17 cellular contexts compared by ENCODE assay signal in the genomic region with DNA sequence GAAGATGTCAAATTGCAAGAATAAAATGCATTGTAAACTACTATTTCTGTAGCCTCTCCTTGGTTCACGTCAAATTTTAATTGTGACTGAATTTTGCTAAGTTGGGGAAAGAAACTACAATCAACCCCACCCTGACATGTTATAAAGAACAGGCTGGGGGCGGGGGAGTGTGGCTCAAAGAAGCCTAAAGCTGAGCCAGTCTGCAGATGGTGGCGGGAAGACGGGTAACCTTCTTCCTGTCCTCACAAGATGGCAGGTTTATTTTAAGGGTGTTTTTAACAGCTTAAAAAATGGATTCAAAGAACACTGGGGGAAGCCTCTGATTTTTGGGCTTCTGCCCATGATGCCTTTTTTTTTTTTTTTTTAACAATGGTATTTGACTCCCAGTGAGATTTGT.
DNase-seq lines count a peak whose midpoint lies in the region; ATAC-seq and TF ChIP-seq lines count a peak whose summit lies in the region.
"Had no signal": no experiment of that assay in that cellular context is flagged by ENCODE, and none has a peak within 500 bp of the region (broad histone marks: within the 10 kb centered on the region; RNA-seq: fewer than 3 reads in every experiment).

No MANE protein-coding gene starts in this region.

- no peak overlapping the region for H3K4me3 Mint-ChIP-seq in activated CD8-positive, alpha-beta T cell treated with anti-CD3 and anti-CD28 coated beads for 36 hours
- H3K4me3 Mint-ChIP-seq: natural killer cell; stimulated activated naive CD8-positive, alpha-beta T cell treated with anti-CD3 and anti-CD28 coated beads, Interleukin-15, Interleukin-2, amounts not matched to agents 100 ng/mL and 50 ng/mL, for 24 hours; T-helper 17 cell had no signal

- no peaks in the 10 kb centered on the region for H3K79me2 ChIP-seq in HCT116 (ENCODE audit: insufficient read depth, low read length)

- H3K4me1 ChIP-seq in HCT116 (ENCODE audit: control insufficient read depth in 1 of 2, insufficient read depth in 2 of 2, low read length in 2 of 2) = no peaks in the 10 kb centered on the region
- H3K4me1 ChIP-seq: prostate gland, upper lobe of right lung had no signal

- ATAC-seq in HCT116 = no peak
- peak; percentile 73 for ATAC-seq in activated CD8-positive, alpha-beta T cell treated with anti-CD3 and anti-CD28 coated beads for 36 hours
- ATAC-seq in GM19452 (IDR thresholded peaks at IDR 0.05; ENCODE audit: unreplicated experiment) = no peak
- ATAC-seq: T-helper 17 cell, upper lobe of right lung had no signal

- no peak for TF ChIP-seq POLR2A in HCT116 (IDR thresholded peaks at IDR 0.05; ENCODE audit: borderline replicate concordance, extremely low read depth, insufficient read depth, insufficient read length)

- no peaks in the 10 kb centered on the region for H4K20me1 ChIP-seq in HCT116 (ENCODE audit: insufficient read depth)

- no peak for TF ChIP-seq CTCF in HCT116 (IDR thresholded peaks at IDR 0.05 in 2 of 3, conservative IDR thresholded peaks at IDR 0.05 in 1 of 3; ENCODE audit: borderline replicate concordance in 1 of 3, insufficient read depth in 1 of 3, low read depth in 2 of 3, low read length in 2 of 3)
- TF ChIP-seq CTCF in activated CD8-positive, alpha-beta T cell treated with anti-CD3 and anti-CD28 coated beads for 36 hours (IDR thresholded peaks at IDR 0.05) = no peak

- H3K27ac Mint-ChIP-seq in activated CD8-positive, alpha-beta T cell treated with anti-CD3 and anti-CD28 coated beads for 36 hours = peak overlapping the region; percentile 73
- H3K27ac Mint-ChIP-seq: T-helper 17 cell had no signal

- no peak overlapping the region for H3K4me2 ChIP-seq in HCT116 (ENCODE audit: low read length)

- no peaks in the 10 kb centered on the region for H3K27me3 Mint-ChIP-seq in activated CD8-positive, alpha-beta T cell treated with anti-CD3 and anti-CD28 coated beads for 36 hours
- H3K27me3 Mint-ChIP-seq: stimulated activated naive CD8-positive, alpha-beta T cell treated with anti-CD3 and anti-CD28 coated beads, Interleukin-15, Interleukin-2, amounts not matched to agents 100 ng/mL and 50 ng/mL, for 24 hours had no signal

- no peaks in the 10 kb centered on the region for H3K27me3 ChIP-seq in HCT116 (ENCODE audit: insufficient read depth, low read length)
- H3K27me3 ChIP-seq: upper lobe of right lung had no signal

- H3K36me3 Mint-ChIP-seq in activated CD8-positive, alpha-beta T cell treated with anti-CD3 and anti-CD28 coated beads for 36 hours (ENCODE audit: low read depth) = no peaks in the 10 kb centered on the region
- H3K36me3 Mint-ChIP-seq: natural killer cell had no signal

- H3K9ac ChIP-seq in HCT116 (ENCODE audit: low read length) = no peak overlapping the region

- DNase-seq in activated CD8-positive, alpha-beta memory T cell treated with anti-CD3 and anti-CD28 coated beads, Interleukin-2, amount 50 U/mL, for 4 hours = peak; percentile 24
- no peak for DNase-seq in activated CD8-positive, alpha-beta memory T cell treated with anti-CD3 and anti-CD28 coated beads, Interleukin-2, amount 50 U/mL, for 48 hours
- DNase-seq in HCT116 (ENCODE audit: low read depth, low spot score) = no peak
- peak; percentile 48 for DNase-seq in activated CD8-positive, alpha-beta T cell treated with anti-CD3 and anti-CD28 coated beads for 36 hours
- DNase-seq in stimulated activated CD8-positive, alpha-beta memory T cell treated with anti-CD3 and anti-CD28 coated beads, Interleukin-4, amount 100 ng/mL, for 24 hours (ENCODE audit: low read depth) = peak; percentile 2
- no peak for DNase-seq in NCI-H446 (lab: John Stamatoyannopoulos, UW)
- no peak for DNase-seq in SKM-1 (lab: John Stamatoyannopoulos, UW; ENCODE audit: unreplicated experiment)
- DNase-seq: aorta, mammary epithelial cell, natural killer cell, NCI-H187, Right ventricle myocardium superior, T-helper 17 cell, upper lobe of right lung had no signal

- TF ChIP-seq RAD21 in HCT116 (IDR thresholded peaks at IDR 0.05; ENCODE audit: low read depth) = no peak

- POLR2A ChIA-PET in HCT116 (lab: Charles Lee) = interaction anchor here (1.0 kb wide), 1 partner anchor 16 kb away, joined by 3 read pairs; no protein-coding TSS in a partner anchor
- POLR2A ChIA-PET in activated CD8-positive, alpha-beta T cell treated with anti-CD3 and anti-CD28 coated beads for 36 hours (lab: Charles Lee) = interaction anchor here (0.8 to 1.7 kb wide), 5 partner anchors 11 to 36 kb away, joined by 3 to 6 read pairs (median 3); no protein-coding TSS in a partner anchor

- RAD21 ChIA-PET in HCT116 (lab: Charles Lee; ENCODE audit: low non-redundant PET in 1 of 2, low total read pairs in 2 of 2, uncharacterized antibody in 2 of 2, unreplicated experiment in 2 of 2) = no interaction called here

- H3K27ac ChIP-seq in HCT116 (ENCODE audit: low read depth, low read length) = no peak overlapping the region
- H3K27ac ChIP-seq: prostate gland, upper lobe of right lung had no signal

- no peaks in the 10 kb centered on the region for H3K9me3 Mint-ChIP-seq in activated CD8-positive, alpha-beta T cell treated with anti-CD3 and anti-CD28 coated beads for 36 hours
- H3K9me3 Mint-ChIP-seq: natural killer cell; stimulated activated naive CD8-positive, alpha-beta T cell treated with anti-CD3 and anti-CD28 coated beads, Interleukin-15, Interleukin-2, amounts not matched to agents 100 ng/mL and 50 ng/mL, for 24 hours had no signal

- H3K36me3 ChIP-seq in HCT116 (ENCODE audit: control insufficient read depth in 1 of 2, insufficient read depth in 2 of 2, low read length in 2 of 2) = no peaks in the 10 kb centered on the region
- H3K36me3 ChIP-seq: prostate gland, upper lobe of right lung had no signal

- no peaks in the 10 kb centered on the region for H3K9me2 ChIP-seq in HCT116 (ENCODE audit: insufficient read depth)

- no TSS peak for BruUV-seq in HCT116 (replicated peaks; lab: Mats Ljungman, UMichigan)

- intact Hi-C loops in HCT116 (cut with micrococcal nuclease) = no loop called here
- intact Hi-C loops in activated CD8-positive, alpha-beta T cell treated with anti-CD3 and anti-CD28 coated beads for 36 hours (cut with micrococcal nuclease) = no loop called here

- peak overlapping the region; percentile 7 for H2AFZ ChIP-seq in HCT116 (ENCODE audit: low read depth, low read length, poor library complexity, severe bottlenecking)

- H3K9me3 ChIP-seq in HCT116 (ENCODE audit: control insufficient read depth in 1 of 2, insufficient read depth in 1 of 2, low read depth in 1 of 2, low read length in 2 of 2) = no peaks in the 10 kb centered on the region
- H3K9me3 ChIP-seq: prostate gland, upper lobe of right lung had no signal

- no peak overlapping the region for H3K4me3 ChIP-seq in HCT116 (replicated peaks in 1 of 2; ENCODE audit: low read depth in 1 of 2, low read length in 2 of 2)
- H3K4me3 ChIP-seq: prostate gland, upper lobe of right lung had no signal

- peaks cover 15% of the 10 kb centered on the region for H3K4me1 Mint-ChIP-seq in activated CD8-positive, alpha-beta T cell treated with anti-CD3 and anti-CD28 coated beads for 36 hours (ENCODE audit: low read depth)

- CTCF ChIA-PET in HCT116 (lab: Charles Lee) = interaction anchor here (0.7 kb wide), 1 partner anchor 97 kb away, joined by 3 read pairs; no protein-coding TSS in a partner anchor
- CTCF ChIA-PET in activated CD8-positive, alpha-beta T cell treated with anti-CD3 and anti-CD28 coated beads for 36 hours (lab: Charles Lee) = interaction anchor here (0.7 to 1.6 kb wide), 4 partner anchors 47 to 96 kb away, joined by 3 to 7 read pairs (median 4); no protein-coding TSS in a partner anchor

TF ChIP-seq in HCT116, 20 proteins besides CTCF, POLR2A, EP300 and RAD21:
- TF ChIP-seq FOSL1 (IDR thresholded peaks at IDR 0.05; ENCODE audit: low read depth) = no peak
- no peak for TF ChIP-seq TCF7L2 (IDR thresholded peaks at IDR 0.05; ENCODE audit: borderline replicate concordance, extremely low read depth, insufficient read depth, insufficient read length)
- TF ChIP-seq ZFX (IDR thresholded peaks at IDR 0.05) = no peak
- TF ChIP-seq, protein P1, sequence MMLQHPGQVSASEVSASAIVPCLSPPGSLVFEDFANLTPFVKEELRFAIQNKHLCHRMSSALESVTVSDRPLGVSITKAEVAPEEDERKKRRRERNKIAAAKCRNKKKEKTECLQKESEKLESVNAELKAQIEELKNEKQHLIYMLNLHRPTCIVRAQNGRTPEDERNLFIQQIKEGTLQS (IDR thresholded peaks at IDR 0.05) = no peak
- no peak for TF ChIP-seq SIN3A (IDR thresholded peaks at IDR 0.05; ENCODE audit: low read depth)
- no peak for TF ChIP-seq YY1 (IDR thresholded peaks at IDR 0.05; ENCODE audit: extremely low read depth, insufficient replicate concordance, low read depth, low read length)
- TF ChIP-seq EGR1 (IDR thresholded peaks at IDR 0.05; ENCODE audit: low read depth) = no peak
- TF ChIP-seq JUND (IDR thresholded peaks at IDR 0.05) = no peak
- TF ChIP-seq ZNF274 (IDR thresholded peaks at IDR 0.05; ENCODE audit: low read depth, low read length) = no peak
- no peak for TF ChIP-seq SP1 (IDR thresholded peaks at IDR 0.05; ENCODE audit: low read depth)

Comparison
In these comparisons a context has a peak if more than half of its experiments do, and no peak if none do; other contexts are left out.
1. DNase-seq: peak in activated CD8-positive, alpha-beta memory T cell treated with anti-CD3 and anti-CD28 coated beads, Interleukin-2, amount 50 U/mL, for 4 hours (single experiment), activated CD8-positive, alpha-beta T cell treated with anti-CD3 and anti-CD28 coated beads for 36 hours (single experiment) and stimulated activated CD8-positive, alpha-beta memory T cell treated with anti-CD3 and anti-CD28 coated beads, Interleukin-4, amount 100 ng/mL, for 24 hours (single experiment); none in activated CD8-positive, alpha-beta memory T cell treated with anti-CD3 and anti-CD28 coated beads, Interleukin-2, amount 50 U/mL, for 48 hours (single experiment), HCT116 (single experiment), NCI-H446 (0 of 2) and SKM-1 (single experiment).